15 cellular contexts compared by ENCODE assay signal in the genomic region with DNA sequence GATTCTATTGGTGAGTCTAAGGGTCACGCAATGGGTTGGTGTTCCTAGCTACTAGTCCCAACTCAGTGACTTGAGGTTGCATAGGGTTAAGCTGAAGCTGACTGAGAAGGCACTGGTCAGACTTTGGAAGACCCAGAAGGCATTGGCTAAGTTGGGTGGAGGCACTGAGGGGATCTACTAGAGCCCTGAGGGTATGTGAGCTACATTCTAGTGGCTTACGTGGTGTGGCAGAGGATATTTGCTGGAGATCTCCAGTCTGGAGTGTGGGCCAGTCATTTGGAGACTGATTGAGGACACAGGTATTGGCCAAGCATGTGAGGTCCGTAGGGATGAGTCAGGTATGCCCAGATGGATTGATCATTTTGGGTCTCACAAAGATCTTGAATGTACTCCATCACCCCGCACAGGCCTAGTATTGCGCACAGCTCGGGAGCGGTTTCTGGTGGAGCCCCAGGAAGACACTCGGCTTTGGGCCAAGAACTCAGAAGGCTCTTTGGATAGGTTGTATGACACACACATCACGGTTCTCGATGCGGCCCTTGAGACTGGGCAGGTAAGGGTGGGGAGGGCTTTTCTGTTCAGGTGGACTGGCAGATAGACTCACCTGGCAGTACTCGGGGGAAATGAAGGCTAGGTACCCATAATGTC. TPM values are rescaled to one million over a fixed set of nuclear protein-coding genes. Genes with fewer than 3 reads are reported as not detected.
DNase-seq lines count a peak whose midpoint lies in the region; ATAC-seq, FAIRE-seq and TF ChIP-seq lines count a peak whose summit lies in the region.
"Had no signal": no experiment of that assay in that cellular context is flagged by ENCODE, and none has a peak within 500 bp of the region (broad histone marks: within the 10 kb centered on the region; RNA-seq: fewer than 3 reads in every experiment).

No MANE protein-coding gene starts in this region.

- TF ChIP-seq POLR2A in GM12892 (IDR thresholded peaks at IDR 0.05; ENCODE audit: low read depth, low read length) = no peak
- no peak for TF ChIP-seq POLR2A in sigmoid colon (IDR thresholded peaks at IDR 0.05)

- H3K4me3 Mint-ChIP-seq in CD4-positive, alpha-beta T cell = no peak overlapping the region
- no peak overlapping the region for H3K4me3 Mint-ChIP-seq in activated CD8-positive, alpha-beta T cell treated with anti-CD3 and anti-CD28 coated beads for 36 hours
- H3K4me3 Mint-ChIP-seq: CD14-positive monocyte, GM23338 had no signal

- no peak for TF ChIP-seq CTCF in CD4-positive, alpha-beta T cell (IDR thresholded peaks at IDR 0.05)
- no peak for TF ChIP-seq CTCF in sigmoid colon (IDR thresholded peaks at IDR 0.05)
- no peak for TF ChIP-seq CTCF in activated CD8-positive, alpha-beta T cell treated with anti-CD3 and anti-CD28 coated beads for 36 hours (IDR thresholded peaks at IDR 0.05)

- H3K27me3 ChIP-seq in CD4-positive, alpha-beta T cell (ENCODE audit: control insufficient read depth, insufficient read depth, low read length) = no peaks in the 10 kb centered on the region
- H3K27me3 ChIP-seq in sigmoid colon = no peaks in the 10 kb centered on the region

- peaks cover 38% of the 10 kb centered on the region for H3K36me3 Mint-ChIP-seq in CD4-positive, alpha-beta T cell (ENCODE audit: low read depth)
- H3K36me3 Mint-ChIP-seq in activated CD8-positive, alpha-beta T cell treated with anti-CD3 and anti-CD28 coated beads for 36 hours (ENCODE audit: low read depth) = peaks cover 23% of the 10 kb centered on the region

- no peaks in the 10 kb centered on the region for H3K27me3 Mint-ChIP-seq in CD4-positive, alpha-beta T cell
- H3K27me3 Mint-ChIP-seq in activated CD8-positive, alpha-beta T cell treated with anti-CD3 and anti-CD28 coated beads for 36 hours = no peaks in the 10 kb centered on the region

- intact Hi-C loops in CD4-positive, alpha-beta T cell (cut with DNase I, micrococcal nuclease) = no loop called here
- intact Hi-C loops in sigmoid colon (cut with DNase I) = loop anchor here (5.0 to 10.0 kb wide), 3 partner anchors 72 to 122 kb away; a partner anchor contains a TSS
- intact Hi-C loops in activated CD8-positive, alpha-beta T cell treated with anti-CD3 and anti-CD28 coated beads for 36 hours (cut with micrococcal nuclease) = no loop called here

- H3K9me3 ChIP-seq in CD4-positive, alpha-beta T cell (ENCODE audit: control insufficient read depth, low read length) = no peaks in the 10 kb centered on the region
- no peaks in the 10 kb centered on the region for H3K9me3 ChIP-seq in sigmoid colon
- H3K9me3 ChIP-seq: Caco-2 had no signal

- FAIRE-seq in GM12892 (lab: Jason Lieb, UNC) = peak; percentile 5
- FAIRE-seq: HepG2, HTR-8/SVneo had no signal

- CTCF ChIA-PET in CD4-positive, alpha-beta T cell (lab: Charles Lee) = no interaction called here
- CTCF ChIA-PET in activated CD8-positive, alpha-beta T cell treated with anti-CD3 and anti-CD28 coated beads for 36 hours (lab: Charles Lee) = interaction anchor here (1.1 kb wide), 1 partner anchor 284 kb away, joined by 3 read pairs; no protein-coding TSS in a partner anchor

- no peaks in the 10 kb centered on the region for H3K4me1 ChIP-seq in sigmoid colon
- H3K4me1 ChIP-seq: Caco-2 had no signal

- WGBS in sigmoid colon, 2 donors = 97 to 98% methylated on average over 12 of the region's 12 CpGs

- H3K4me1 Mint-ChIP-seq in CD4-positive, alpha-beta T cell (ENCODE audit: low read depth) = peaks cover 15% of the 10 kb centered on the region
- peaks cover 22% of the 10 kb centered on the region for H3K4me1 Mint-ChIP-seq in activated CD8-positive, alpha-beta T cell treated with anti-CD3 and anti-CD28 coated beads for 36 hours (ENCODE audit: low read depth)

- no peak for TF ChIP-seq EP300 in sigmoid colon (IDR thresholded peaks at IDR 0.05)

- H3K27ac ChIP-seq in CD4-positive, alpha-beta T cell (ENCODE audit: low read depth, low read length) = no peak overlapping the region
- H3K27ac ChIP-seq in sigmoid colon = no peak overlapping the region

- ATAC-seq in CD4-positive, alpha-beta T cell (ENCODE audit: poor library complexity) = no peak
- no peak for ATAC-seq in activated CD8-positive, alpha-beta T cell treated with anti-CD3 and anti-CD28 coated beads for 36 hours
- ATAC-seq: GM23338, HepG2 had no signal

- H3K9me3 Mint-ChIP-seq in CD4-positive, alpha-beta T cell = no peaks in the 10 kb centered on the region
- no peaks in the 10 kb centered on the region for H3K9me3 Mint-ChIP-seq in activated CD8-positive, alpha-beta T cell treated with anti-CD3 and anti-CD28 coated beads for 36 hours
- H3K9me3 Mint-ChIP-seq: CD8-positive, alpha-beta memory T cell; GM23338 had no signal

- POLR2A ChIA-PET in CD4-positive, alpha-beta T cell (lab: Charles Lee) = interaction anchor here (1.4 kb wide), 1 partner anchor 23 kb away, joined by 5 read pairs; no protein-coding TSS in a partner anchor
- POLR2A ChIA-PET in activated CD8-positive, alpha-beta T cell treated with anti-CD3 and anti-CD28 coated beads for 36 hours (lab: Charles Lee) = no interaction called here

- no peak overlapping the region for H3K4me3 ChIP-seq in sigmoid colon
- H3K4me3 ChIP-seq: GM23338 had no signal

- DNase-seq in CD4-positive, alpha-beta T cell = no peak
- no peak for DNase-seq in GM12892 (ENCODE audit: insufficient read length)
- DNase-seq in mesenteric fat pad (ENCODE audit: low spot score) = peak; percentile 77
- DNase-seq in sigmoid colon = peak; percentile 48
- no peak for DNase-seq in DMS79 treated with DMSO at 0.1 percent for 48 hours (lab: John Stamatoyannopoulos, UW)
- DNase-seq in activated CD8-positive, alpha-beta T cell treated with anti-CD3 and anti-CD28 coated beads for 36 hours = no peak
- no peak for DNase-seq in NCI-H146 treated with DMSO at 0.1 percent for 48 hours (lab: John Stamatoyannopoulos, UW; ENCODE audit: unreplicated experiment)
- DNase-seq: Caco-2; CD8-positive, alpha-beta memory T cell; GF-D8; H7 had no signal

- H3K36me3 ChIP-seq in sigmoid colon = peaks cover 0 to 53% (median 6%) of the 10 kb centered on the region in 4 donors

- peak overlapping the region; percentile 7 for H3K27ac Mint-ChIP-seq in CD4-positive, alpha-beta T cell
- H3K27ac Mint-ChIP-seq in activated CD8-positive, alpha-beta T cell treated with anti-CD3 and anti-CD28 coated beads for 36 hours = no peak overlapping the region
- H3K27ac Mint-ChIP-seq: GM23338 had no signal

RNA-seq across cellular contexts. Expression of a gene that starts 7.2 kb away (rescaled TPM):
- 10 to 100 TPM; 62.6 to 66.2 TPM for total RNA-seq in CD4-positive, alpha-beta T cell
- 16.1 TPM for polyA plus RNA-seq in GM12892 (2012; ENCODE audit: missing spikeins)
- 42.2 TPM for total RNA-seq in mesenteric fat pad
- 10 to 100 TPM; 18.9 to 37.7 (median 35.3) TPM for total RNA-seq in sigmoid colon
- polyA plus RNA-seq in sigmoid colon = 10 to 100 TPM in 1 of 3 donors, 1 to 10 TPM in 2; 4.9 to 21.8 (median 6.6) TPM
- 10 to 100 TPM; 57.1 to 62.0 TPM for total RNA-seq in activated CD8-positive, alpha-beta T cell treated with anti-CD3 and anti-CD28 coated beads for 36 hours

RNA-seq across cellular contexts. Expression of a gene that starts 21.5 kb away (rescaled TPM):
- 100 to 1,000 TPM; 182 to 190 TPM for total RNA-seq in CD4-positive, alpha-beta T cell
- polyA plus RNA-seq in GM12892 (2012; ENCODE audit: missing spikeins) = 25.7 TPM
- 80.6 TPM for total RNA-seq in mesenteric fat pad
- 10 to 100 TPM; 43.8 to 55.9 (median 45.6) TPM for total RNA-seq in sigmoid colon
- polyA plus RNA-seq in sigmoid colon = 10 to 100 TPM; 35.4 to 64.6 (median 46.5) TPM
- 10 to 100 TPM; 56.1 to 61.3 TPM for total RNA-seq in activated CD8-positive, alpha-beta T cell treated with anti-CD3 and anti-CD28 coated beads for 36 hours

RNA-seq across cellular contexts. Expression of a gene that starts 46.4 kb away (rescaled TPM):
- total RNA-seq in CD4-positive, alpha-beta T cell = 10 to 100 TPM; 70.0 to 72.1 TPM
- polyA plus RNA-seq in GM12892 (2012; ENCODE audit: missing spikeins) = 112 TPM
- 189 TPM for total RNA-seq in mesenteric fat pad
- 100 to 1,000 TPM in 1 of 4 donors, 10 to 100 TPM in 3; 74.9 to 112 (median 80.7) TPM for total RNA-seq in sigmoid colon
- 100 to 1,000 TPM in 1 of 3 donors, 10 to 100 TPM in 2; 72.7 to 126 (median 84.2) TPM for polyA plus RNA-seq in sigmoid colon
- total RNA-seq in activated CD8-positive, alpha-beta T cell treated with anti-CD3 and anti-CD28 coated beads for 36 hours = 100 to 1,000 TPM; 243 to 246 TPM

Comparison
In these comparisons a context has a peak if more than half of its experiments do, and no peak if none do; other contexts are left out.
1. DNase-seq: peak in mesenteric fat pad (single experiment) and sigmoid colon (single experiment); none in CD4-positive, alpha-beta T cell (0 of 10), GM12892 (single experiment), DMS79 treated with DMSO at 0.1 percent for 48 hours (single experiment), activated CD8-positive, alpha-beta T cell treated with anti-CD3 and anti-CD28 coated beads for 36 hours (single experiment) and NCI-H146 treated with DMSO at 0.1 percent for 48 hours (single experiment).